ENCODE assay signal across 1 cellular context in the genomic region with DNA sequence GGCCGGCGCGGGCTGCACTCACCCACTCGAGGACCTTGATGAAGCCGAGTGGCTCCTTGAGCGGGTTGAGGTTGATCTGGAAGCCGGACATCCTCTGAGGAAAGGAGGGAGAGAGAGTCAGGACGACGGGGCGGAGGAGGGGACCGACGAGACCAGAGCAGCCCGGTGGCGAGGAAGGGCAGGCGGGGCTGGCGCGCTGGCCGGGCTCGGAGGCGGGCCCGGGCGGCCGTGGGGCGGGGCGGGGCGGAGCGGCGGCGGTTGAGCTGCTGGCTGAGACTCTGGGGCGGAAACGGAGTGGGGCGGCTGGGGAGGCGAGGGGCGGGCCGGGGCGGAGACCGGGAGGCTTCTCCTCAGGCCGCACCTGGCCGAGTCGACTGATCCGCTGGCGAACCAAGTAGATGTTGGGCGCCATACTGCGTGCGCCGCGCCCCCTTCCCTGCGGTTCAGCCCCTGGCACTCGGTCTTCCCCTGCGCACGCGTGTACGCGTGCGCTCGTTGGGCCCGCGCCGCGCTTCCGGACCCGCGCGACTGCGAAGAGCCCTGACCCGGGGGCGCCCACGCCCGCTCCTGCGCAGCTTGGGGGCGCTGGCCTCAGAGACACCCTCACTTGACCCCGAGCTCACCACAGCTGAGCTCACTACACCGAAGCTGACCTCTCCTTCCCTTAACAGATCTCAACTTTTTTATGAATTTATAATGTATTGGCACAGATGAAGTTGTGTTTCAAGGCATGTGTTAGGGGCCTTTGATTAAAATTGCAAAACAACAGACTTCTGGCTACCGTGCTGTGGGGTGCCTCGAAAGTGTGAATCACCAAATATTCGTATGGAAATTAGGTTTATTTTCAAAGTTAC.
TF ChIP-seq lines count a peak whose summit lies in the region.

SYPL1 (minus strand) TSS at position 195 of the 854 bp plus-strand sequence; CDS start at position 91, 104 bp downstream.

TF ChIP-seq in K562, 482 proteins besides CTCF, POLR2A, EP300 and RAD21 (continued from another document and continues in another):
- TF ChIP-seq SAP30 (IDR thresholded peaks at IDR 0.05; ENCODE audit: borderline replicate concordance, insufficient read depth, low read depth, low read length, poor library complexity, severe bottlenecking) (peak; percentile 5), LARP7 (IDR thresholded peaks at IDR 0.05) (no peak), ZNF354B (CRISPR knock-in tag; IDR thresholded peaks at IDR 0.05) (no peak), NCOA4 (IDR thresholded peaks at IDR 0.05; ENCODE audit: partially characterized antibody) (no peak), TBP (optimal IDR thresholded peaks at IDR 0.05; ENCODE audit: low read depth, low read length) (peak; percentile 39), RBM17 (IDR thresholded peaks at IDR 0.05; ENCODE audit: borderline replicate concordance, low read depth, low read length) (no peak), USF2 (CRISPR knock-in tag; IDR thresholded peaks at IDR 0.05) (no peak), TRIM28 (IDR thresholded peaks at IDR 0.05) (peak; percentile 10; the same call in 1 of the 2 replicates), ZNF175 (CRISPR knock-in tag; IDR thresholded peaks at IDR 0.05; ENCODE audit: low read depth) (no peak), MCM7 (IDR thresholded peaks at IDR 0.05) (no peak), MBD2 (IDR thresholded peaks at IDR 0.05; ENCODE audit: borderline replicate concordance, low read depth) (peak; percentile 98), CAMTA2 (CRISPR knock-in tag; conservative IDR thresholded peaks at IDR 0.05) (no peak; the same call in 1 of the 2 replicates), RFX1 (IDR thresholded peaks at IDR 0.05) (no peak), RBBP5 (IDR thresholded peaks at IDR 0.05; ENCODE audit: borderline replicate concordance, insufficient read depth, low read length, poor library complexity, severe bottlenecking) (peak; percentile 45), E2F1 (CRISPR knock-in tag; IDR thresholded peaks at IDR 0.05) (no peak; the same call in 1 of the 2 replicates), ZNF121 (CRISPR knock-in tag; conservative IDR thresholded peaks at IDR 0.05) (0 out of 2 replicates have a peak, but pooled peaks have one; percentile 1), CBX1 (IDR thresholded peaks at IDR 0.05; ENCODE audit: low read depth) (peak; percentile 83), CTBP1 (IDR thresholded peaks at IDR 0.05; ENCODE audit: borderline replicate concordance) (peak; percentile 89; the same call in 1 of the 2 replicates), IRF2 (CRISPR knock-in tag; IDR thresholded peaks at IDR 0.05) (no peak), EZH2 (IDR thresholded peaks at IDR 0.05; ENCODE audit: borderline replicate concordance, low read depth, low read length) (no peak), HNRNPL (IDR thresholded peaks at IDR 0.05; ENCODE audit: low read depth, low read length) (no peak; the same call in 1 of the 2 replicates), ADNP (tag; IDR thresholded peaks at IDR 0.05) (no peak), ZNF699 (CRISPR knock-in tag; IDR thresholded peaks at IDR 0.05; ENCODE audit: insufficient replicate concordance) (no peak), UBTF (IDR thresholded peaks at IDR 0.05; ENCODE audit: borderline replicate concordance in 1 of 2, low read depth in 2 of 2, low read length in 2 of 2) (peak; percentile 26 to 86; a peak in 2 of 4 replicates), EWSR1 (IDR thresholded peaks at IDR 0.05; ENCODE audit: borderline replicate concordance, low read depth, partially characterized antibody) (no peak), ZHX1 (conservative IDR thresholded peaks at IDR 0.05; ENCODE audit: low read length) (no peak), POLR3A (IDR thresholded peaks at IDR 0.05; ENCODE audit: borderline replicate concordance, extremely low read depth, insufficient read depth, insufficient read length) (no peak), ATF2 (CRISPR knock-in tag; IDR thresholded peaks at IDR 0.05) (no peak), MAFG (tag; conservative IDR thresholded peaks at IDR 0.05) (no peak)
- TF ChIP-seq, protein P1, sequence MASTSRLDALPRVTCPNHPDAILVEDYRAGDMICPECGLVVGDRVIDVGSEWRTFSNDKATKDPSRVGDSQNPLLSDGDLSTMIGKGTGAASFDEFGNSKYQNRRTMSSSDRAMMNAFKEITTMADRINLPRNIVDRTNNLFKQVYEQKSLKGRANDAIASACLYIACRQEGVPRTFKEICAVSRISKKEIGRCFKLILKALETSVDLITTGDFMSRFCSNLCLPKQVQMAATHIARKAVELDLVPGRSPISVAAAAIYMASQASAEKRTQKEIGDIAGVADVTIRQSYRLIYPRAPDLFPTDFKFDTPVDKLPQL (IDR thresholded peaks at IDR 0.05; ENCODE audit: extremely low read depth, insufficient read length), result no peak
- TF ChIP-seq, protein P2, sequence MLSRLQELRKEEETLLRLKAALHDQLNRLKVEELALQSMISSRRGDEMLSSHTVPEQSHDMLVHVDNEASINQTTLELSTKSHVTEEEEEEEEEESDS (CRISPR knock-in tag; IDR thresholded peaks at IDR 0.05), result no peak
- TF ChIP-seq, protein P3, sequence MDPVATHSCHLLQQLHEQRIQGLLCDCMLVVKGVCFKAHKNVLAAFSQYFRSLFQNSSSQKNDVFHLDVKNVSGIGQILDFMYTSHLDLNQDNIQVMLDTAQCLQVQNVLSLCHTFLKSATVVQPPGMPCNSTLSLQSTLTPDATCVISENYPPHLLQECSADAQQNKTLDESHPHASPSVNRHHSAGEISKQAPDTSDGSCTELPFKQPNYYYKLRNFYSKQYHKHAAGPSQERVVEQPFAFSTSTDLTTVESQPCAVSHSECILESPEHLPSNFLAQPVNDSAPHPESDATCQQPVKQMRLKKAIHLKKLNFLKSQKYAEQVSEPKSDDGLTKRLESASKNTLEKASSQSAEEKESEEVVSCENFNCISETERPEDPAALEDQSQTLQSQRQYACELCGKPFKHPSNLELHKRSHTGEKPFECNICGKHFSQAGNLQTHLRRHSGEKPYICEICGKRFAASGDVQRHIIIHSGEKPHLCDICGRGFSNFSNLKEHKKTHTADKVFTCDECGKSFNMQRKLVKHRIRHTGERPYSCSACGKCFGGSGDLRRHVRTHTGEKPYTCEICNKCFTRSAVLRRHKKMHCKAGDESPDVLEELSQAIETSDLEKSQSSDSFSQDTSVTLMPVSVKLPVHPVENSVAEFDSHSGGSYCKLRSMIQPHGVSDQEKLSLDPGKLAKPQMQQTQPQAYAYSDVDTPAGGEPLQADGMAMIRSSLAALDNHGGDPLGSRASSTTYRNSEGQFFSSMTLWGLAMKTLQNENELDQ (CRISPR knock-in tag; IDR thresholded peaks at IDR 0.05; ENCODE audit: borderline replicate concordance), result no peak
- TF ChIP-seq, protein P4, sequence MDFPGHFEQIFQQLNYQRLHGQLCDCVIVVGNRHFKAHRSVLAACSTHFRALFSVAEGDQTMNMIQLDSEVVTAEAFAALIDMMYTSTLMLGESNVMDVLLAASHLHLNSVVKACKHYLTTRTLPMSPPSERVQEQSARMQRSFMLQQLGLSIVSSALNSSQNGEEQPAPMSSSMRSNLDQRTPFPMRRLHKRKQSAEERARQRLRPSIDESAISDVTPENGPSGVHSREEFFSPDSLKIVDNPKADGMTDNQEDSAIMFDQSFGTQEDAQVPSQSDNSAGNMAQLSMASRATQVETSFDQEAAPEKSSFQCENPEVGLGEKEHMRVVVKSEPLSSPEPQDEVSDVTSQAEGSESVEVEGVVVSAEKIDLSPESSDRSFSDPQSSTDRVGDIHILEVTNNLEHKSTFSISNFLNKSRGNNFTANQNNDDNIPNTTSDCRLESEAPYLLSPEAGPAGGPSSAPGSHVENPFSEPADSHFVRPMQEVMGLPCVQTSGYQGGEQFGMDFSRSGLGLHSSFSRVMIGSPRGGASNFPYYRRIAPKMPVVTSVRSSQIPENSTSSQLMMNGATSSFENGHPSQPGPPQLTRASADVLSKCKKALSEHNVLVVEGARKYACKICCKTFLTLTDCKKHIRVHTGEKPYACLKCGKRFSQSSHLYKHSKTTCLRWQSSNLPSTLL (IDR thresholded peaks at IDR 0.05), result no peak
- TF ChIP-seq, protein P5, sequence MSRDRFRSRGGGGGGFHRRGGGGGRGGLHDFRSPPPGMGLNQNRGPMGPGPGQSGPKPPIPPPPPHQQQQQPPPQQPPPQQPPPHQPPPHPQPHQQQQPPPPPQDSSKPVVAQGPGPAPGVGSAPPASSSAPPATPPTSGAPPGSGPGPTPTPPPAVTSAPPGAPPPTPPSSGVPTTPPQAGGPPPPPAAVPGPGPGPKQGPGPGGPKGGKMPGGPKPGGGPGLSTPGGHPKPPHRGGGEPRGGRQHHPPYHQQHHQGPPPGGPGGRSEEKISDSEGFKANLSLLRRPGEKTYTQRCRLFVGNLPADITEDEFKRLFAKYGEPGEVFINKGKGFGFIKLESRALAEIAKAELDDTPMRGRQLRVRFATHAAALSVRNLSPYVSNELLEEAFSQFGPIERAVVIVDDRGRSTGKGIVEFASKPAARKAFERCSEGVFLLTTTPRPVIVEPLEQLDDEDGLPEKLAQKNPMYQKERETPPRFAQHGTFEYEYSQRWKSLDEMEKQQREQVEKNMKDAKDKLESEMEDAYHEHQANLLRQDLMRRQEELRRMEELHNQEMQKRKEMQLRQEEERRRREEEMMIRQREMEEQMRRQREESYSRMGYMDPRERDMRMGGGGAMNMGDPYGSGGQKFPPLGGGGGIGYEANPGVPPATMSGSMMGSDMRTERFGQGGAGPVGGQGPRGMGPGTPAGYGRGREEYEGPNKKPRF (IDR thresholded peaks at IDR 0.05; ENCODE audit: low read depth, low read length), result no peak
